In genomic region chr17:17703608-17703919, GRCh38 we compare ENCODE assay signal across 17 cellular contexts. TPM values are rescaled to one million over a fixed set of nuclear protein-coding genes. Genes with fewer than 3 reads are reported as not detected.
DNase-seq lines count a peak whose midpoint lies in the region; ATAC-seq and TF ChIP-seq lines count a peak whose summit lies in the region.
"Had no signal": no experiment of that assay in that cellular context is flagged by ENCODE, and none has a peak within 500 bp of the region (broad histone marks: within the 10 kb centered on the region; RNA-seq: fewer than 3 reads in every experiment).

No MANE protein-coding gene starts in this region.

- H3K27me3 ChIP-seq in Karpas-422 (ENCODE audit: low read length) = no peaks in the 10 kb centered on the region
- H3K27me3 ChIP-seq: MG63 had no signal

- H3K27ac ChIP-seq in Karpas-422 (ENCODE audit: low read length) = no peak overlapping the region
- H3K27ac ChIP-seq: 22Rv1, C4-2B had no signal

- no peaks in the 10 kb centered on the region for H3K36me3 ChIP-seq in Karpas-422 (ENCODE audit: insufficient read depth, low read length)

- no peak overlapping the region for H3K4me2 ChIP-seq in Karpas-422 (ENCODE audit: low read depth, low read length, poor library complexity, severe bottlenecking)

- H3K9ac ChIP-seq in Karpas-422 (ENCODE audit: low read length) = no peak overlapping the region

- H3K4me1 ChIP-seq in Karpas-422 (ENCODE audit: low read length) = peaks cover 32% of the 10 kb centered on the region

- H3K4me3 ChIP-seq in Karpas-422 (ENCODE audit: low read length) = no peak overlapping the region
- H3K4me3 ChIP-seq: MG63 had no signal

- no peaks in the 10 kb centered on the region for H3K9me3 ChIP-seq in Karpas-422 (ENCODE audit: low read length)
- H3K9me3 ChIP-seq: MG63 had no signal

- peak overlapping the region; percentile 14 for H3K27ac Mint-ChIP-seq in activated naive CD8-positive, alpha-beta T cell treated with anti-CD3 and anti-CD28 coated beads, Interleukin-2, amount 50 U/mL, for 24 hours
- H3K27ac Mint-ChIP-seq in activated naive CD8-positive, alpha-beta T cell treated with anti-CD3 and anti-CD28 coated beads for 36 hours = no peak overlapping the region
- H3K27ac Mint-ChIP-seq in brain (peak overlapping the region; percentile 55 to 82 (median 66)), nephron progenitor cell (peak overlapping the region; percentile 95), immature natural killer cell (peak overlapping the region in 2 of 6 donors; percentile 30 to 49)

- no peak overlapping the region for H2AFZ ChIP-seq in Karpas-422 (ENCODE audit: low read length)

- H4K20me1 ChIP-seq in Karpas-422 (ENCODE audit: insufficient read depth, low read depth, low read length) = no peaks in the 10 kb centered on the region; the same call in 1 of the 2 replicates

- H3K79me2 ChIP-seq in Karpas-422 (ENCODE audit: low read length) = peaks cover 91% of the 10 kb centered on the region

- H3K4me1 Mint-ChIP-seq in activated naive CD8-positive, alpha-beta T cell treated with anti-CD3 and anti-CD28 coated beads, Interleukin-2, amount 50 U/mL, for 24 hours = peaks cover 17% of the 10 kb centered on the region
- H3K4me1 Mint-ChIP-seq in activated naive CD8-positive, alpha-beta T cell treated with anti-CD3 and anti-CD28 coated beads for 36 hours = peaks cover 20% of the 10 kb centered on the region
- H3K4me1 Mint-ChIP-seq in brain (peaks cover 71% of the 10 kb centered on the region), nephron progenitor cell (peaks cover 84% of the 10 kb centered on the region), immature natural killer cell (peaks cover 14 to 16% of the 10 kb centered on the region in 2 donors)

- no peaks in the 10 kb centered on the region for H3K27me3 Mint-ChIP-seq in activated naive CD8-positive, alpha-beta T cell treated with anti-CD3 and anti-CD28 coated beads, Interleukin-2, amount 50 U/mL, for 24 hours
- H3K27me3 Mint-ChIP-seq in activated naive CD8-positive, alpha-beta T cell treated with anti-CD3 and anti-CD28 coated beads for 36 hours = no peaks in the 10 kb centered on the region
- H3K27me3 Mint-ChIP-seq in brain (no peaks in the 10 kb centered on the region), nephron progenitor cell (ENCODE audit: low read depth, poor library complexity) (peaks cover 29% of the 10 kb centered on the region), immature natural killer cell (ENCODE audit: low read depth in 3 of 3) (peaks cover 0 to 5% (median 3%) of the 10 kb centered on the region in 3 donors)

- TF ChIP-seq CTCF in brain (conservative IDR thresholded peaks at IDR 0.05) (no peak), nephron progenitor cell (IDR thresholded peaks at IDR 0.05) (no peak)

- no peak for DNase-seq in activated naive CD8-positive, alpha-beta T cell treated with anti-CD3 and anti-CD28 coated beads, Interleukin-2, amount 50 U/mL, for 24 hours
- DNase-seq in activated naive CD8-positive, alpha-beta T cell treated with anti-CD3 and anti-CD28 coated beads for 36 hours = no peak
- DNase-seq in nephron progenitor cell (no peak), NCI-H2029 treated with DMSO at 0.1 percent for 48 hours (lab: John Stamatoyannopoulos, UW) (no peak), Karpas-422 (no peak), NCI-H1105 treated with DMSO at 0.1 percent for 48 hours (lab: John Stamatoyannopoulos, UW) (no peak), immature natural killer cell (no peak)
- DNase-seq: DMS 273 treated with DMSO at 0.1 percent for 48 hours, GDM1, MG63, NCI-H1105, NCI-H187 treated with DMSO at 0.1 percent for 48 hours, NCI-H526 treated with DMSO at 0.1 percent for 48 hours, SIG-M5 had no signal

- H3K9me2 ChIP-seq in Karpas-422 (replicated peaks; ENCODE audit: insufficient read depth, low read length) = no peaks in the 10 kb centered on the region

- no peak for ATAC-seq in activated naive CD8-positive, alpha-beta T cell treated with anti-CD3 and anti-CD28 coated beads, Interleukin-2, amount 50 U/mL, for 24 hours

- H3K4me3 Mint-ChIP-seq in activated naive CD8-positive, alpha-beta T cell treated with anti-CD3 and anti-CD28 coated beads, Interleukin-2, amount 50 U/mL, for 24 hours = no peak overlapping the region
- H3K4me3 Mint-ChIP-seq in activated naive CD8-positive, alpha-beta T cell treated with anti-CD3 and anti-CD28 coated beads for 36 hours = no peak overlapping the region
- H3K4me3 Mint-ChIP-seq in brain (peak overlapping the region in 2 of 5 experiments; percentile 9 to 16), nephron progenitor cell (peak overlapping the region; percentile 58), immature natural killer cell (no peak overlapping the region)

- no peaks in the 10 kb centered on the region for H3K9me3 Mint-ChIP-seq in activated naive CD8-positive, alpha-beta T cell treated with anti-CD3 and anti-CD28 coated beads, Interleukin-2, amount 50 U/mL, for 24 hours
- no peaks in the 10 kb centered on the region for H3K9me3 Mint-ChIP-seq in activated naive CD8-positive, alpha-beta T cell treated with anti-CD3 and anti-CD28 coated beads for 36 hours
- H3K9me3 Mint-ChIP-seq in brain (no peaks in the 10 kb centered on the region), nephron progenitor cell (no peaks in the 10 kb centered on the region), immature natural killer cell (no peaks in the 10 kb centered on the region)

- no peaks in the 10 kb centered on the region for H3K36me3 Mint-ChIP-seq in activated naive CD8-positive, alpha-beta T cell treated with anti-CD3 and anti-CD28 coated beads, Interleukin-2, amount 50 U/mL, for 24 hours (ENCODE audit: low read depth)
- H3K36me3 Mint-ChIP-seq in activated naive CD8-positive, alpha-beta T cell treated with anti-CD3 and anti-CD28 coated beads for 36 hours = peaks cover 5% of the 10 kb centered on the region
- H3K36me3 Mint-ChIP-seq in brain (peaks cover 14% of the 10 kb centered on the region), nephron progenitor cell (ENCODE audit: low read depth) (peaks cover 17% of the 10 kb centered on the region), immature natural killer cell (no peaks in the 10 kb centered on the region)

RNA-seq across cellular contexts. Expression of gene RAI1, which starts 22.3 kb away (rescaled TPM):
- total RNA-seq in activated naive CD8-positive, alpha-beta T cell treated with anti-CD3 and anti-CD28 coated beads for 36 hours = 10 to 100 TPM; 19.6 to 21.1 TPM
- polyA plus RNA-seq in brain (ENCODE audit: insufficient read depth, low read depth, low replicate concordance) (22.1 TPM), immature natural killer cell (1 to 10 TPM; 1.5 to 6.2 (median 2.0) TPM)
- total RNA-seq in Karpas-422 (2014; rRNA removed; shearing (Covaris generic); ENCODE audit: low replicate concordance) = 18.2 and 35.1 TPM in 2 replicates
